In genomic region chr6:34161857-34162515, GRCh38 we compare ENCODE assay signal across 18 cellular contexts. TPM values are rescaled to one million over a fixed set of nuclear protein-coding genes. Genes with fewer than 3 reads are reported as not detected.
A peak's percentile ranks its signal among the peaks of the same experiment; 100 is the strongest.
DNase-seq lines count a peak whose midpoint lies in the region; ATAC-seq and TF ChIP-seq lines count a peak whose summit lies in the region.
"Had no signal": no experiment of that assay in that cellular context is flagged by ENCODE, and none has a peak within 500 bp of the region (broad histone marks: within the 10 kb centered on the region; RNA-seq: fewer than 3 reads in every experiment).

No MANE protein-coding gene starts in this region.

- no peaks in the 10 kb centered on the region for H3K4me1 Mint-ChIP-seq in chondrocyte (ENCODE audit: low read depth)
- H3K4me1 Mint-ChIP-seq in stimulated activated naive CD8-positive, alpha-beta T cell treated with anti-CD3 and anti-CD28 coated beads, Interleukin-15, amount 100 ng/mL, for 72 hours, result peaks cover 8% of the 10 kb centered on the region

- DNase-seq in cardiac septum (ENCODE audit: low spot score) (peak; percentile 26), left cardiac atrium (no peak), chondrocyte (ENCODE audit: low spot score) (peak; percentile 37), osteoblast (ENCODE audit: insufficient read length, low spot score, missing footprints) (peak; percentile 44), NCI-H345 (lab: John Stamatoyannopoulos, UW) (no peak), iPS-NIHi7 (ENCODE audit: extremely low spot score) (no peak)
- DNase-seq in stimulated activated naive CD8-positive, alpha-beta T cell treated with anti-CD3 and anti-CD28 coated beads, Interleukin-15, amount 100 ng/mL, for 72 hours, result no peak
- DNase-seq: BE2C; CD4-positive, alpha-beta memory T cell; DMS79; IMR-90; NCI-H2081 treated with DMSO at 0.1 percent for 48 hours; NCI-H526 treated with DMSO at 0.1 percent for 48 hours had no signal

- TF ChIP-seq CTCF in chondrocyte (IDR thresholded peaks at IDR 0.05) (no peak), osteoblast (IDR thresholded peaks at IDR 0.05; ENCODE audit: extremely low read depth, low read depth, low read length) (no peak)

- H3K27ac ChIP-seq in osteoblast (ENCODE audit: low read depth, low read length), result no peak overlapping the region

- peak overlapping the region; percentile 49 for H3K27ac Mint-ChIP-seq in chondrocyte (ENCODE audit: unreplicated experiment)
- H3K27ac Mint-ChIP-seq in stimulated activated naive CD8-positive, alpha-beta T cell treated with anti-CD3 and anti-CD28 coated beads, Interleukin-15, amount 100 ng/mL, for 72 hours, result no peak overlapping the region

- H4K20me1 ChIP-seq in osteoblast (ENCODE audit: insufficient read depth, low read length), result no peaks in the 10 kb centered on the region

- no peak overlapping the region for H2AFZ ChIP-seq in osteoblast (ENCODE audit: low read length)

- intact Hi-C loops in cardiac septum (cut with DNase I), result loop anchor here (10.0 kb wide), 1 partner anchor 253 kb away; no protein-coding TSS in a partner anchor
- intact Hi-C loops in left cardiac atrium (cut with DNase I), result no loop called here

- peaks cover 9% of the 10 kb centered on the region for H3K27me3 Mint-ChIP-seq in chondrocyte (ENCODE audit: low read depth)
- H3K27me3 Mint-ChIP-seq in stimulated activated naive CD8-positive, alpha-beta T cell treated with anti-CD3 and anti-CD28 coated beads, Interleukin-15, amount 100 ng/mL, for 72 hours, result no peaks in the 10 kb centered on the region
- H3K27me3 Mint-ChIP-seq: CD4-positive, alpha-beta memory T cell had no signal

- no peak overlapping the region for H3K4me3 Mint-ChIP-seq in chondrocyte (ENCODE audit: unreplicated experiment)
- H3K4me3 Mint-ChIP-seq in stimulated activated naive CD8-positive, alpha-beta T cell treated with anti-CD3 and anti-CD28 coated beads, Interleukin-15, amount 100 ng/mL, for 72 hours, result no peak overlapping the region

- H3K79me2 ChIP-seq in osteoblast (ENCODE audit: insufficient read depth, low read length), result no peaks in the 10 kb centered on the region

- no peak overlapping the region for H3K4me3 ChIP-seq in osteoblast (ENCODE audit: insufficient read depth, low read length)

- peaks cover 19% of the 10 kb centered on the region for H3K9me3 Mint-ChIP-seq in chondrocyte (ENCODE audit: low read depth)
- peaks cover 0 to 5% of the 10 kb centered on the region in 2 donors for H3K9me3 Mint-ChIP-seq in stimulated activated naive CD8-positive, alpha-beta T cell treated with anti-CD3 and anti-CD28 coated beads, Interleukin-15, amount 100 ng/mL, for 72 hours

- H3K9me3 ChIP-seq in osteoblast (ENCODE audit: low read depth, low read length), result peaks cover 3% of the 10 kb centered on the region
- H3K9me3 ChIP-seq: BE2C had no signal

- no peaks in the 10 kb centered on the region for H3K36me3 ChIP-seq in osteoblast (ENCODE audit: insufficient read depth, low read length)
- H3K36me3 ChIP-seq: BE2C had no signal

- H3K27me3 ChIP-seq in osteoblast (ENCODE audit: insufficient read depth, low read length), result peaks cover 6% of the 10 kb centered on the region
- H3K27me3 ChIP-seq: BE2C had no signal

- no peak for ATAC-seq in left cardiac atrium
- no peak for ATAC-seq in stimulated activated naive CD8-positive, alpha-beta T cell treated with anti-CD3 and anti-CD28 coated beads, Interleukin-15, amount 100 ng/mL, for 72 hours
- ATAC-seq: HCT116, Right ventricle myocardium inferior had no signal

- peaks cover 6% of the 10 kb centered on the region for H3K36me3 Mint-ChIP-seq in chondrocyte (ENCODE audit: low read depth)
- H3K36me3 Mint-ChIP-seq: CD4-positive, alpha-beta memory T cell had no signal

- H3K4me1 ChIP-seq in osteoblast (ENCODE audit: insufficient read depth, low read length), result no peaks in the 10 kb centered on the region
- H3K4me1 ChIP-seq: BE2C had no signal

- no peak overlapping the region for H3K4me2 ChIP-seq in osteoblast (ENCODE audit: insufficient read depth, low read length)

RNA-seq across cellular contexts. Expression of gene GRM4, which starts 16.1 kb away (rescaled TPM):
- not detected for total RNA-seq in cardiac septum
- total RNA-seq in left cardiac atrium, result not detected
- 0.26 to 0.92 TPM (median 0.27 TPM) in 3 replicates for total RNA-seq in chondrocyte
- 0.36 TPM in 1 of 2 replicates, not detected in the other for total RNA-seq in osteoblast
- total RNA-seq: HT-29, IMR-90, LHCN-M2, PC-3, Right ventricle myocardium inferior had no signal

Comparison
In these comparisons a context has a peak if more than half of its experiments do, and no peak if none do; other contexts are left out.
1. DNase-seq: peak in cardiac septum (single experiment), chondrocyte (single experiment) and osteoblast (single experiment); none in left cardiac atrium (single experiment), stimulated activated naive CD8-positive, alpha-beta T cell treated with anti-CD3 and anti-CD28 coated beads, Interleukin-15, amount 100 ng/mL, for 72 hours (0 of 2), NCI-H345 (single experiment) and iPS-NIHi7 (single experiment).